20 cellular contexts compared by ENCODE assay signal in the genomic region with DNA sequence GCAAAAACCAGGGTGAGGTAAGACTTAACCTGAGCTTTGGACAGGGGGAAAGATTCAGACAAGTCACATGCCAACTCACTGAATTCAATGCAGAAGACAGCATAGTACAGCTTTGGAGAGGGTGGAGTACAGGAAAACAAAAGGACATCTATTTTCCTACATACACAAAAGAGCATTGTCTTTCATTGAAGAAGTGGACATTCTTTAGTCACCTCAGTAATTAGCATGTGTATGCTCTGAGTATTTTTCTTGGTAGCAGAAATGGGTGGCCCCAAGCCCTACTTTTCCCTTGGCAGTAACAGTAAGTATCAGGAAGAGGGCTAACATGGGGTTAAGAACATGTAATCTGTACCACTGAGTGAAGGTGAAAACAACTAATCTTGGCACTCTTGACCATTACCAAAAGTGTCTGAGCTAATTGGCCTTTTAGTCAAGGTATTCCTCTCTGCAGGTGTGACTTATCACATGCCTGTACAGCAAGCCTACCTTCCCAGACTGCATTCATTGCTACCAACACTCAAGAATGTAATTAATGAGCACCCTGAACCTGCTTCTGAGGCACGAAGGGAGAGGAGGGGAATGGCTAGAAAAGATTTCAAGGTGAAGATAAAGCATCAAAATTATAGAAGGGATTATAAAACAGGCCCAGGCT. TPM values are rescaled to one million over a fixed set of nuclear protein-coding genes. Genes with fewer than 3 reads are reported as not detected.
A peak's percentile ranks its signal among the peaks of the same experiment; 100 is the strongest.
DNase-seq lines count a peak whose midpoint lies in the region; ATAC-seq and TF ChIP-seq lines count a peak whose summit lies in the region.
"Had no signal": no experiment of that assay in that cellular context is flagged by ENCODE, and none has a peak within 500 bp of the region (broad histone marks: within the 10 kb centered on the region; RNA-seq: fewer than 3 reads in every experiment).

No MANE protein-coding gene starts in this region.

- no peak overlapping the region for H3K56ac ChIP-seq in H9 (ENCODE audit: insufficient read length, low read depth, low read length)

- H2BK5ac ChIP-seq in H9 (ENCODE audit: insufficient read length, low read length) = no peak overlapping the region

- H4K20me1 ChIP-seq in H9 (ENCODE audit: control insufficient read depth, insufficient read depth, insufficient read length) (no peaks in the 10 kb centered on the region), OCI-LY7 (ENCODE audit: insufficient read depth, low read length) (no peaks in the 10 kb centered on the region)

- H3K4me2 ChIP-seq in H9 (ENCODE audit: insufficient read depth, insufficient read length, low read length) = no peak overlapping the region
- H3K4me2 ChIP-seq in OCI-LY7 (ENCODE audit: low read length) = no peak overlapping the region

- H2AK5ac ChIP-seq in H9 (ENCODE audit: insufficient read length, low read length) = no peak overlapping the region

- TF ChIP-seq POLR2A in body of pancreas (IDR thresholded peaks at IDR 0.05) = no peak

- H2AFZ ChIP-seq in H9 (ENCODE audit: low read length) (no peak overlapping the region), OCI-LY7 (ENCODE audit: low read length) (no peak overlapping the region)

- peak overlapping the region; percentile 19 to 85 (median 56); a peak in 2 of 7 replicates for H3K27ac Mint-ChIP-seq in H9
- H3K27ac Mint-ChIP-seq in CD4-positive, alpha-beta T cell = no peak overlapping the region
- H3K27ac Mint-ChIP-seq: T-helper 1 cell treated with Interleukin-12 subunit alpha and Interleukin-12 subunit beta and Interleukin-4 antibody, amounts not matched to agents 30 μg/mL and 1 μg/mL, for 36 hours had no signal

- intact Hi-C loops in OCI-LY7 (cut with micrococcal nuclease; ENCODE audit: unreplicated experiment) (no loop called here), body of pancreas (cut with DNase I) (no loop called here)
- intact Hi-C loops in CD4-positive, alpha-beta T cell (cut with DNase I, micrococcal nuclease) = no loop called here

- no peak overlapping the region for H2BK20ac ChIP-seq in H9 (ENCODE audit: low read depth, low read length, poor library complexity, severe bottlenecking)

- no peaks in the 10 kb centered on the region; the same call in 1 of the 2 replicates for H3K27me3 Mint-ChIP-seq in H9 (ENCODE audit: low read depth)
- no peaks in the 10 kb centered on the region for H3K27me3 Mint-ChIP-seq in CD4-positive, alpha-beta T cell

- CTCF ChIA-PET in OCI-LY7 (lab: Charles Lee; ENCODE audit: unreplicated experiment) = no interaction called here
- CTCF ChIA-PET in CD4-positive, alpha-beta T cell (lab: Charles Lee) = no interaction called here

- no peak overlapping the region for H4K8ac ChIP-seq in H9 (replicated peaks; ENCODE audit: insufficient read length, low read depth, low read length)

- H2BK12ac ChIP-seq in H9 (ENCODE audit: insufficient read length, low read depth, low read length) = no peak overlapping the region

- H3K23me2 ChIP-seq in H9 (ENCODE audit: insufficient read length, low read depth, low read length, poor library complexity, severe bottlenecking) = no peaks in the 10 kb centered on the region

- peaks cover 0 to 3% of the 10 kb centered on the region in 2 experiments; a peak in 3 of 5 replicates for H3K9me3 Mint-ChIP-seq in H9
- no peaks in the 10 kb centered on the region for H3K9me3 Mint-ChIP-seq in CD4-positive, alpha-beta T cell
- H3K9me3 Mint-ChIP-seq: T-helper 1 cell treated with Interleukin-12 subunit alpha and Interleukin-12 subunit beta and Interleukin-4 antibody, amounts not matched to agents 30 μg/mL and 1 μg/mL, for 36 hours had no signal

- BruUV-seq in OCI-LY7 (replicated peaks; lab: Mats Ljungman, UMichigan) = no TSS peak

- peak overlapping the region; percentile 25 for H3K18ac ChIP-seq in H9 (ENCODE audit: insufficient read length, low read depth, low read length)

- POLR2A ChIA-PET in OCI-LY7 (lab: Charles Lee) = interaction anchor here (1.7 kb wide), 1 partner anchor 11 kb away, joined by 6 read pairs; no protein-coding TSS in a partner anchor
- POLR2A ChIA-PET in CD4-positive, alpha-beta T cell (lab: Charles Lee) = no interaction called here

- no peak overlapping the region for H3K4me3 ChIP-seq in OCI-LY7 (ENCODE audit: low read depth, low read length, poor library complexity, severe bottlenecking)
- H3K4me3 ChIP-seq in body of pancreas = no peak overlapping the region
- H3K4me3 ChIP-seq: right atrium auricular region, tibial nerve had no signal

- no CpG with 5 or more reads among the region's 1 CpG for WGBS in H9 (ENCODE audit: extremely low coverage, insufficient read length, low lambda C conversion rate)
- WGBS in body of pancreas, 2 donors = 18 to 20% methylated on average over 1 of the region's 1 CpG

- H2BK15ac ChIP-seq in H9 (ENCODE audit: low read depth, low read length) = no peak overlapping the region

- in situ Hi-C loops in SK-MEL-5 (cut with HindIII; ENCODE audit: low pct_unique_long_range_greater_than_20kb, low sequenced_read_pairs) = no loop called here

- ATAC-seq in foreskin keratinocyte (peak; percentile 28), body of pancreas (no peak)
- no peak for ATAC-seq in CD4-positive, alpha-beta T cell (ENCODE audit: poor library complexity)
- ATAC-seq: left cardiac atrium had no signal

- H3K36me3 ChIP-seq in OCI-LY7 (ENCODE audit: insufficient read depth, low read length) (no peaks in the 10 kb centered on the region), body of pancreas (replicated peaks in 1 of 2; ENCODE audit: insufficient read depth in 1 of 2, low read depth in 2 of 2) (no peaks in the 10 kb centered on the region)
- H3K36me3 ChIP-seq: right atrium auricular region, tibial nerve had no signal

- H3K4ac ChIP-seq in H9 (ENCODE audit: low read depth, low read length) = no peak overlapping the region

- H4K5ac ChIP-seq in H9 (ENCODE audit: insufficient read length, low read depth, low read length) = no peak overlapping the region

- no peak overlapping the region for H4K91ac ChIP-seq in H9 (ENCODE audit: insufficient read length, low read depth, low read length)

- H3T11ph ChIP-seq in H9 (ENCODE audit: low read length) = no peak overlapping the region

- H3K4me3 Mint-ChIP-seq in H9 = no peak overlapping the region
- H3K4me3 Mint-ChIP-seq in CD4-positive, alpha-beta T cell = no peak overlapping the region
- H3K4me3 Mint-ChIP-seq: T-helper 1 cell treated with Interleukin-12 subunit alpha and Interleukin-12 subunit beta and Interleukin-4 antibody, amounts not matched to agents 30 μg/mL and 1 μg/mL, for 36 hours had no signal

- no peak overlapping the region for H3K14ac ChIP-seq in H9 (ENCODE audit: insufficient read depth, low read length)

- no peaks in the 10 kb centered on the region for H3K79me1 ChIP-seq in H9 (ENCODE audit: insufficient read depth, low read depth, low read length, poor library complexity, severe bottlenecking)

- no peak overlapping the region for H3K9ac ChIP-seq in H9 (ENCODE audit: extremely low read depth, insufficient read length, low read length)

- peak overlapping the region; percentile 95 for H3K23ac ChIP-seq in H9 (ENCODE audit: insufficient read length, low read depth, low read length)

- H3K27ac ChIP-seq in H9 (ENCODE audit: insufficient read length, low read depth, low read length) = no peak overlapping the region
- H3K27ac ChIP-seq in foreskin keratinocyte = no peak overlapping the region
- no peak overlapping the region for H3K27ac ChIP-seq in OCI-LY7 (ENCODE audit: low read depth, low read length, poor library complexity, severe bottlenecking)
- no peak overlapping the region for H3K27ac ChIP-seq in body of pancreas
- no peak overlapping the region for H3K27ac ChIP-seq in CD4-positive, alpha-beta T cell (ENCODE audit: low read depth, low read length)
- H3K27ac ChIP-seq: right atrium auricular region, tibial nerve had no signal

- no peak overlapping the region for H2BK120ac ChIP-seq in H9 (ENCODE audit: low read depth, low read length, poor library complexity, severe bottlenecking)

- TF ChIP-seq CTCF in H9 (conservative IDR thresholded peaks at IDR 0.05) = no peak
- no peak for TF ChIP-seq CTCF in foreskin keratinocyte (conservative IDR thresholded peaks at IDR 0.05)
- no peak for TF ChIP-seq CTCF in OCI-LY7 (conservative IDR thresholded peaks at IDR 0.05; ENCODE audit: low read length)
- TF ChIP-seq CTCF in body of pancreas (IDR thresholded peaks at IDR 0.05) = no peak
- no peak for TF ChIP-seq CTCF in CD4-positive, alpha-beta T cell (IDR thresholded peaks at IDR 0.05)

- DNase-seq in H9 = no peak
- DNase-seq in SK-MEL-5 (ENCODE audit: low read depth, low spot score) = peak; percentile 58
- peak in 1 of 2 donors; percentile 18 for DNase-seq in foreskin keratinocyte
- peak; percentile 95 for DNase-seq in pons (ENCODE audit: low spot score)
- no peak for DNase-seq in OCI-LY7 (ENCODE audit: low spot score)
- DNase-seq in NCI-H446 treated with DMSO at 0.1 percent for 48 hours (lab: John Stamatoyannopoulos, UW) = no peak
- no peak for DNase-seq in body of pancreas
- DNase-seq in CD4-positive, alpha-beta T cell = no peak
- DNase-seq: activated CD4-positive, alpha-beta T cell treated with anti-CD3 and anti-CD28 coated beads, Interleukin-2, amount 50 U/mL, for 4 hours; activated naive CD4-positive, alpha-beta T cell; activated T-cell treated with anti-CD3 and anti-CD28 coated beads for 4 hours; aorta; Kasumi-1; left cardiac atrium; NCI-H1105; occipital lobe; SHP77 treated with DMSO at 0.1 percent for 48 hours had no signal

- no peaks in the 10 kb centered on the region for H3K27me3 ChIP-seq in H9 (ENCODE audit: insufficient read depth, low read length)
- H3K27me3 ChIP-seq in foreskin keratinocyte = no peaks in the 10 kb centered on the region
- no peaks in the 10 kb centered on the region for H3K27me3 ChIP-seq in body of pancreas
- no peaks in the 10 kb centered on the region for H3K27me3 ChIP-seq in CD4-positive, alpha-beta T cell (ENCODE audit: control insufficient read depth, insufficient read depth, low read length)
- H3K27me3 ChIP-seq: right atrium auricular region, tibial nerve had no signal

- H3K9me3 ChIP-seq in H9 (ENCODE audit: control insufficient read depth, low read depth, low read length) (no peaks in the 10 kb centered on the region), OCI-LY7 (ENCODE audit: low read length) (no peaks in the 10 kb centered on the region), body of pancreas (no peaks in the 10 kb centered on the region)
- H3K9me3 ChIP-seq in CD4-positive, alpha-beta T cell (ENCODE audit: control insufficient read depth, low read length) = no peaks in the 10 kb centered on the region
- H3K9me3 ChIP-seq: right atrium auricular region had no signal

- H3K4me1 ChIP-seq in H9 (ENCODE audit: insufficient read depth, low read length) (peaks cover 15% of the 10 kb centered on the region; the same call in 1 of the 2 replicates), foreskin keratinocyte (peaks cover 4% of the 10 kb centered on the region), OCI-LY7 (ENCODE audit: insufficient read depth, low read length, poor library complexity, severe bottlenecking) (no peaks in the 10 kb centered on the region), body of pancreas (no peaks in the 10 kb centered on the region)
- H3K4me1 ChIP-seq: right atrium auricular region, tibial nerve had no signal

- peaks cover 0 to 10% (median 1%) of the 10 kb centered on the region in 3 experiments; a peak in 2 of 7 replicates for H3K36me3 Mint-ChIP-seq in H9 (ENCODE audit: insufficient read depth in 1 of 3, low read depth in 3 of 3)
- H3K36me3 Mint-ChIP-seq in CD4-positive, alpha-beta T cell (ENCODE audit: low read depth) = peaks cover 5% of the 10 kb centered on the region

- no peaks in the 10 kb centered on the region for H3K9me2 ChIP-seq in OCI-LY7 (ENCODE audit: insufficient read depth, low read length)

- H3K4me1 Mint-ChIP-seq in H9 = peaks cover 14 to 24% of the 10 kb centered on the region in 2 experiments
- peaks cover 53% of the 10 kb centered on the region for H3K4me1 Mint-ChIP-seq in CD4-positive, alpha-beta T cell (ENCODE audit: low read depth)

- no peaks in the 10 kb centered on the region for H3K79me2 ChIP-seq in H9 (ENCODE audit: insufficient read depth, low read length)
- H3K79me2 ChIP-seq in OCI-LY7 (ENCODE audit: insufficient read depth, low read depth, low read length) = no peaks in the 10 kb centered on the region

RNA-seq across cellular contexts. Expression of a gene that starts 33.9 kb away (rescaled TPM):
- 5.0 and 5.2 TPM in 2 replicates for total RNA-seq in H9 (2021)
- 43.7 and 47.5 TPM in 2 replicates for total RNA-seq in SK-MEL-5 (2014; rRNA removed; shearing (Covaris generic))
- 27.0 and 28.9 TPM in 2 replicates for polyA plus RNA-seq in SK-MEL-5 (2015; cell fraction: cytosol; rRNA removed)
- polyA plus RNA-seq in SK-MEL-5 (2015; cell fraction: nucleus; rRNA removed) = 158 and 165 TPM in 2 replicates
- total RNA-seq in foreskin keratinocyte = 1.2 and 1.3 TPM in 2 replicates
- polyA plus RNA-seq in foreskin keratinocyte = 0.41 and 0.54 TPM in 2 replicates
- 1.6 and 2.6 TPM in 2 replicates for total RNA-seq in OCI-LY7 (2014; rRNA removed; shearing (Covaris generic))
- 5.1 and 7.3 TPM in 2 replicates for total RNA-seq in OCI-LY7 (2022)
- 10 to 100 TPM; 28.3 to 55.3 TPM for total RNA-seq in body of pancreas
- total RNA-seq in CD4-positive, alpha-beta T cell = 10 to 100 TPM; 35.4 to 36.7 TPM

Comparison
In these comparisons a context has a peak if more than half of its experiments do, and no peak if none do; other contexts are left out.
1. DNase-seq: peak in SK-MEL-5 (single experiment) and pons (single experiment); none in H9 (single experiment), OCI-LY7 (single experiment), NCI-H446 treated with DMSO at 0.1 percent for 48 hours (single experiment), body of pancreas (0 of 4) and CD4-positive, alpha-beta T cell (0 of 10).